27 cellular contexts compared by ENCODE assay signal in genomic region chr4:172514011-172514410, GRCh38.
A peak's percentile ranks its signal among the peaks of the same experiment; 100 is the strongest.
DNase-seq lines count a peak whose midpoint lies in the region; TF ChIP-seq lines count a peak whose summit lies in the region.
"Had no signal": no experiment of that assay in that cellular context is flagged by ENCODE, and none has a peak within 500 bp of the region (broad histone marks: within the 10 kb centered on the region; RNA-seq: fewer than 3 reads in every experiment).

No MANE protein-coding gene starts in this region.

- no peak for TF ChIP-seq CTCF in neural progenitor cell (IDR thresholded peaks at IDR 0.05)

- peaks cover 0 to 5% (median 0%) of the 10 kb centered on the region in 11 experiments; a peak in 1 of 22 replicates for H3K9me3 ChIP-seq in BLaER1 treated with 17β-estradiol and CSF1 and Interleukin-3, amounts not matched to agents 10 nM and 100 nM (replicated peaks in 1 of 11)
- no peaks in the 10 kb centered on the region for H3K9me3 ChIP-seq in neural progenitor cell (ENCODE audit: low read depth)
- no peaks in the 10 kb centered on the region for H3K9me3 ChIP-seq in trophoblast cell (ENCODE audit: insufficient read depth, low read depth, low read length)
- H3K9me3 ChIP-seq: MG63, prostate gland, SJSA1 had no signal

- H4K91ac ChIP-seq in trophoblast cell (ENCODE audit: low read depth, low read length): no peak overlapping the region

- H2BK5ac ChIP-seq in trophoblast cell (ENCODE audit: low read depth, low read length, poor library complexity): no peak overlapping the region

- H3K79me1 ChIP-seq in trophoblast cell (ENCODE audit: low read length): no peaks in the 10 kb centered on the region

- peaks cover 0 to 27% (median 20%) of the 10 kb centered on the region in 10 experiments; a peak in 14 of 20 replicates for H3K4me1 ChIP-seq in BLaER1 treated with 17β-estradiol and CSF1 and Interleukin-3, amounts not matched to agents 10 nM and 100 nM
- H3K4me1 ChIP-seq in neural progenitor cell (no peaks in the 10 kb centered on the region), trophoblast cell (ENCODE audit: control insufficient read depth in 1 of 2, insufficient read depth in 2 of 2, low read length in 2 of 2) (no peaks in the 10 kb centered on the region)
- H3K4me1 ChIP-seq: breast epithelium, heart right ventricle, prostate gland, SJSA1 had no signal

- H3K23ac ChIP-seq in trophoblast cell (ENCODE audit: low read length): no peak overlapping the region

- H3K14ac ChIP-seq in trophoblast cell (ENCODE audit: low read length): no peak overlapping the region

- H3K27me3 ChIP-seq in BLaER1 treated with 17β-estradiol and CSF1 and Interleukin-3, amounts not matched to agents 10 nM and 100 nM: no peaks in the 10 kb centered on the region
- H3K27me3 ChIP-seq in neural progenitor cell (no peaks in the 10 kb centered on the region), trophoblast cell (ENCODE audit: insufficient read depth, low read length) (no peaks in the 10 kb centered on the region)
- H3K27me3 ChIP-seq: breast epithelium, heart right ventricle, MG63, SJSA1 had no signal

- H2AK5ac ChIP-seq in trophoblast cell (ENCODE audit: low read length): no peak overlapping the region

- H3K79me2 ChIP-seq in neural progenitor cell (ENCODE audit: low read depth) (no peaks in the 10 kb centered on the region), trophoblast cell (ENCODE audit: control insufficient read depth, insufficient read depth, low read length, poor library complexity) (no peaks in the 10 kb centered on the region)

- H3K27ac Mint-ChIP-seq in neural progenitor cell: no peak overlapping the region
- H3K27ac Mint-ChIP-seq: activated naive CD4-positive, alpha-beta T cell treated with anti-CD3 and anti-CD28 coated beads for 36 hours; activated T-helper 1 cell treated with anti-CD3 and anti-CD28 coated beads, Interleukin-12 subunit alpha, Interleukin-12 subunit beta, Interleukin-2, Interleukin-4 antibody, amounts not matched to agents 30 ng/mL and 10 ng/mL and 1 ng/mL, durations not matched to agents 14 hours and 24 hours and 36 hours had no signal

- peaks cover 8% of the 10 kb centered on the region for H3K36me3 Mint-ChIP-seq in neural progenitor cell

- no peaks in the 10 kb centered on the region for H3K27me3 Mint-ChIP-seq in neural progenitor cell (ENCODE audit: insufficient read depth, low read depth)

- H3K4ac ChIP-seq in trophoblast cell (ENCODE audit: low read depth, low read length): no peak overlapping the region

- H3K18ac ChIP-seq in trophoblast cell (ENCODE audit: low read length): no peak overlapping the region

- peak; percentile 5 for DNase-seq in NCI-H146 treated with DMSO at 0.1 percent for 48 hours (lab: John Stamatoyannopoulos, UW; ENCODE audit: unreplicated experiment)
- peak; percentile 9 for DNase-seq in astrocyte of the hippocampus (ENCODE audit: low read depth, low spot score)
- DNase-seq in renal cortical epithelial cell (ENCODE audit: low read depth): peak; percentile 5
- no peak for DNase-seq in ecto neural progenitor cell (ENCODE audit: low spot score)
- DNase-seq in neural progenitor cell (ENCODE audit: low spot score): no peak
- DNase-seq in GDM1 (lab: John Stamatoyannopoulos, UW): no peak
- no peak for DNase-seq in trophoblast cell
- DNase-seq: activated CD4-positive, alpha-beta T cell treated with anti-CD3 and anti-CD28 coated beads, Interleukin-2, amount 50 U/mL, for 48 hours; activated CD8-positive, alpha-beta memory T cell treated with anti-CD3 and anti-CD28 coated beads, Interleukin-2, amount 50 U/mL, for 4 hours; activated naive CD4-positive, alpha-beta T cell treated with anti-CD3 and anti-CD28 coated beads for 36 hours; amniotic stem cell; effector memory CD4-positive, alpha-beta T cell; GF-D8; H9; heart right ventricle; MG63; NCI-H524 treated with DMSO at 0.1 percent for 48 hours; nucleus accumbens; stimulated activated naive CD8-positive, alpha-beta T cell treated with anti-CD3 and anti-CD28 coated beads, Interleukin-15, Interleukin-2, amounts not matched to agents 100 U/mL and 50 U/mL, for 24 hours; T-helper 1 cell had no signal

- H3K4me3 Mint-ChIP-seq in neural progenitor cell: no peak overlapping the region
- H3K4me3 Mint-ChIP-seq: activated naive CD4-positive, alpha-beta T cell treated with anti-CD3 and anti-CD28 coated beads for 36 hours; activated T-helper 1 cell treated with anti-CD3 and anti-CD28 coated beads, Interleukin-12 subunit alpha, Interleukin-12 subunit beta, Interleukin-2, Interleukin-4 antibody, amounts not matched to agents 30 ng/mL and 10 ng/mL and 1 ng/mL, durations not matched to agents 14 hours and 24 hours and 36 hours; H9 had no signal

- H2AFZ ChIP-seq in neural progenitor cell (replicated peaks) (no peak overlapping the region), trophoblast cell (ENCODE audit: insufficient read depth, low read length, poor library complexity) (no peak overlapping the region)

- peak overlapping the region in 8 of 11 experiments; percentile 14 to 65 (median 56); a peak in 11 of 22 replicates for H3K4me2 ChIP-seq in BLaER1 treated with 17β-estradiol and CSF1 and Interleukin-3, amounts not matched to agents 10 nM and 100 nM
- H3K4me2 ChIP-seq in neural progenitor cell (no peak overlapping the region), trophoblast cell (ENCODE audit: low read length) (no peak overlapping the region)

- peaks cover 7% of the 10 kb centered on the region for H3K4me1 Mint-ChIP-seq in neural progenitor cell

- H3F3A ChIP-seq in neural progenitor cell (ENCODE audit: low read depth): no peaks in the 10 kb centered on the region

- no peak overlapping the region for H2BK120ac ChIP-seq in trophoblast cell (ENCODE audit: insufficient read depth, low read length, poor library complexity)

- H3K9ac ChIP-seq in BLaER1 treated with 17β-estradiol and CSF1 and Interleukin-3, amounts not matched to agents 10 nM and 100 nM: no peak overlapping the region
- H3K9ac ChIP-seq in neural progenitor cell (no peak overlapping the region), trophoblast cell (ENCODE audit: low read length) (no peak overlapping the region)

- no peak overlapping the region for H4K8ac ChIP-seq in trophoblast cell (ENCODE audit: low read depth, low read length)

- no peak overlapping the region for H2BK12ac ChIP-seq in trophoblast cell (ENCODE audit: low read length)

- no peak overlapping the region; a peak in 1 of 22 replicates for H3K27ac ChIP-seq in BLaER1 treated with 17β-estradiol and CSF1 and Interleukin-3, amounts not matched to agents 10 nM and 100 nM
- H3K27ac ChIP-seq in neural progenitor cell: no peak overlapping the region
- H3K27ac ChIP-seq in trophoblast cell (ENCODE audit: low read depth, low read length): no peak overlapping the region
- H3K27ac ChIP-seq: breast epithelium, heart right ventricle, prostate gland, SJSA1, thoracic aorta had no signal

- H3K9me3 Mint-ChIP-seq in neural progenitor cell: peaks cover 24% of the 10 kb centered on the region
- H3K9me3 Mint-ChIP-seq: activated T-helper 1 cell treated with anti-CD3 and anti-CD28 coated beads, Interleukin-12 subunit alpha, Interleukin-12 subunit beta, Interleukin-2, Interleukin-4 antibody, amounts not matched to agents 30 ng/mL and 10 ng/mL and 1 ng/mL, durations not matched to agents 14 hours and 24 hours and 36 hours had no signal

- no peaks in the 10 kb centered on the region for H4K20me1 ChIP-seq in BLaER1 treated with 17β-estradiol and CSF1 and Interleukin-3, amounts not matched to agents 10 nM and 100 nM
- no peaks in the 10 kb centered on the region for H4K20me1 ChIP-seq in neural progenitor cell (ENCODE audit: low read depth)

- no peak overlapping the region for H3K4me3 ChIP-seq in BLaER1 treated with 17β-estradiol and CSF1 and Interleukin-3, amounts not matched to agents 10 nM and 100 nM
- H3K4me3 ChIP-seq in neural progenitor cell (no peak overlapping the region), trophoblast cell (ENCODE audit: low read depth, low read length) (no peak overlapping the region)
- H3K4me3 ChIP-seq: breast epithelium, heart right ventricle, K562, MG63, prostate gland, SJSA1, thoracic aorta had no signal

- H4K12ac ChIP-seq in trophoblast cell (ENCODE audit: low read depth, low read length): no peak overlapping the region

- no peaks in the 10 kb centered on the region for H3K36me3 ChIP-seq in BLaER1 treated with 17β-estradiol and CSF1 and Interleukin-3, amounts not matched to agents 10 nM and 100 nM
- H3K36me3 ChIP-seq in neural progenitor cell (no peaks in the 10 kb centered on the region), trophoblast cell (ENCODE audit: control insufficient read depth in 1 of 2, insufficient read depth in 2 of 2, low read length in 2 of 2) (no peaks in the 10 kb centered on the region)
- H3K36me3 ChIP-seq: breast epithelium, heart right ventricle, MG63, prostate gland, SJSA1, thoracic aorta had no signal

Comparison
In these comparisons a context has a peak if more than half of its experiments do, and no peak if none do; other contexts are left out.
1. H3K4me2 ChIP-seq: peak in BLaER1 treated with 17β-estradiol and CSF1 and Interleukin-3, amounts not matched to agents 10 nM and 100 nM (8 of 11); none in neural progenitor cell (single experiment) and trophoblast cell (single experiment).
2. DNase-seq: peak in NCI-H146 treated with DMSO at 0.1 percent for 48 hours (single experiment), astrocyte of the hippocampus (single experiment) and renal cortical epithelial cell (single experiment); none in ecto neural progenitor cell (single experiment), neural progenitor cell (single experiment), GDM1 (single experiment) and trophoblast cell (0 of 2).